In genomic region chr7:156662269-156662668, GRCh38 we compare ENCODE assay signal across 30 cellular contexts. TPM values are rescaled to one million over a fixed set of nuclear protein-coding genes. Genes with fewer than 3 reads are reported as not detected.
"Had no signal": no experiment of that assay in that cellular context is flagged by ENCODE, and none has a peak within 500 bp of the region (broad histone marks: within the 10 kb centered on the region; RNA-seq: fewer than 3 reads in every experiment).

No MANE protein-coding gene starts in this region.

- H3K27ac ChIP-seq: left lung, neutrophil, ovary, psoas muscle, right atrium auricular region, stomach, thyroid gland, WERI-Rb-1 had no signal

- H3K27me3 ChIP-seq: ovary, right atrium auricular region, stomach, thyroid gland had no signal

- FAIRE-seq: endothelial cell of umbilical vein, kidney, TTC549 had no signal

- ATAC-seq: activated CD4-positive, CD25-positive, alpha-beta regulatory T cell treated with anti-CD3 and anti-CD28 coated beads, Interleukin-2, amount 50 U/mL, for 24 hours; left lung; psoas muscle had no signal

- H3K4me3 ChIP-seq: left lung, lung, ovary, psoas muscle, right atrium auricular region, stomach, thyroid gland had no signal

- DNase-seq: activated CD4-positive, alpha-beta memory T cell treated with anti-CD3 and anti-CD28 coated beads for 36 hours; activated CD4-positive, alpha-beta T cell treated with anti-CD3 and anti-CD28 coated beads for 48 hours; activated CD8-positive, alpha-beta memory T cell treated with anti-CD3 and anti-CD28 coated beads, Interleukin-2, amount 50 U/mL, for 4 hours; activated gamma-delta T cell; activated naive CD4-positive, alpha-beta T cell treated with anti-CD3 and anti-CD28 coated beads, Interleukin-2, amount 10 ng/mL, durations not matched to agents 7 days and 5 days; activated naive CD8-positive, alpha-beta T cell treated with anti-CD3 and anti-CD28 coated beads, Interleukin-2, amount 10 ng/mL, durations not matched to agents 7 days and 5 days; activated T-cell treated with anti-CD3 and anti-CD28 coated beads, Interleukin-2, amount 50 U/mL, for 1 hour; caudate nucleus; head of caudate nucleus; hypothalamus; immature natural killer cell; kidney; left lung; nephron progenitor cell; ovary; psoas muscle; stimulated activated CD4-positive, alpha-beta T cell treated with anti-CD3 and anti-CD28 coated beads, Interleukin-15, amount 100 ng/mL, for 24 hours; stimulated activated CD4-positive, alpha-beta T cell treated with anti-CD3 and anti-CD28 coated beads, Interleukin-2, amount 100 ng/mL, for 24 hours; stimulated activated naive B cell treated with anti-CD40 and anti-IgM and Interleukin-4, amounts not matched to agents 10 μg/mL and 1 μg/mL and 100 μg/mL, for 72 hours; stomach; T-helper 9 cell; thyroid gland; WERI-Rb-1 had no signal

- H3K9me3 ChIP-seq: left lung, neutrophil, ovary, psoas muscle, right atrium auricular region, stomach, thyroid gland had no signal

- H3K4me1 ChIP-seq: left lung, psoas muscle, right atrium auricular region, thyroid gland had no signal

- H3K36me3 ChIP-seq: left lung, neutrophil, ovary, right atrium auricular region, stomach, thyroid gland, WERI-Rb-1 had no signal

RNA-seq across cellular contexts. Expression of gene RNF32, which starts 21.7 kb away (rescaled TPM):
- total RNA-seq: endothelial cell of umbilical vein, mesenteric fat pad had no signal
